18 cellular contexts compared by ENCODE assay signal in genomic region chr15:64803526-64803925, GRCh38. TPM values are rescaled to one million over a fixed set of nuclear protein-coding genes. Genes with fewer than 3 reads are reported as not detected.
DNase-seq lines count a peak whose midpoint lies in the region; ATAC-seq, FAIRE-seq and TF ChIP-seq lines count a peak whose summit lies in the region.
"Had no signal": no experiment of that assay in that cellular context is flagged by ENCODE, and none has a peak within 500 bp of the region (broad histone marks: within the 10 kb centered on the region; RNA-seq: fewer than 3 reads in every experiment).

No MANE protein-coding gene starts in this region.

- no peak overlapping the region for H2AFZ ChIP-seq in H1 (ENCODE audit: low read length)
- H2AFZ ChIP-seq: GM23338 had no signal

- no peak overlapping the region for H4K91ac ChIP-seq in H1 (replicated peaks; ENCODE audit: insufficient read length, low read length)

- POLR2A ChIA-PET in H1 (lab: Charles Lee; ENCODE audit: partially characterized antibody): interaction anchor here (1.0 to 24.9 kb wide), 6 partner anchors 13 to 104 kb away, joined by 3 to 748 read pairs (median 136); partner anchors contain the start of genes PIF1, PLEKHO2 and RBPMS2

- H4K20me1 ChIP-seq in H1 (replicated peaks in 1 of 2; ENCODE audit: control insufficient read depth in 1 of 2, insufficient read depth in 2 of 2, low read length in 2 of 2): no peaks in the 10 kb centered on the region

- no peak overlapping the region for H3K56ac ChIP-seq in H1 (replicated peaks; ENCODE audit: insufficient read length, low read depth, low read length)

- no peaks in the 10 kb centered on the region for H3K9me3 ChIP-seq in left ventricle myocardium inferior (replicated peaks)
- H3K9me3 ChIP-seq in right cardiac atrium (ENCODE audit: control insufficient read depth, low read length): no peaks in the 10 kb centered on the region
- H3K9me3 ChIP-seq in H1 (ENCODE audit: insufficient read depth in 2 of 2, low read depth in 1 of 2, low read length in 1 of 2): peaks cover 5 to 7% of the 10 kb centered on the region in 2 experiments; a peak in 2 of 4 replicates

- no peaks in the 10 kb centered on the region for H3K79me1 ChIP-seq in H1 (ENCODE audit: low read depth, low read length)

- H3K18ac ChIP-seq in H1 (ENCODE audit: extremely low read depth, low read length): no peak overlapping the region

- H3K4me1 ChIP-seq in left ventricle myocardium inferior (peaks cover 34% of the 10 kb centered on the region), right cardiac atrium (ENCODE audit: control insufficient read depth, insufficient read depth, low read length) (no peaks in the 10 kb centered on the region), H1 (replicated peaks in 1 of 4; ENCODE audit: control insufficient read depth in 3 of 4, insufficient read depth in 4 of 4, low read length in 3 of 4) (peaks cover 2 to 23% (median 21%) of the 10 kb centered on the region in 4 experiments), rectal smooth muscle tissue (ENCODE audit: control insufficient read depth, insufficient read depth, low read length) (peaks cover 17% of the 10 kb centered on the region)

- no peak overlapping the region for H3K4me3 ChIP-seq in left ventricle myocardium inferior
- no peak overlapping the region for H3K4me3 ChIP-seq in right cardiac atrium (ENCODE audit: low read length)
- no peak overlapping the region for H3K4me3 ChIP-seq in H1 (ENCODE audit: extremely low read depth in 1 of 4, insufficient read depth in 2 of 4, low read depth in 3 of 4, low read length in 4 of 4)
- no peak overlapping the region for H3K4me3 ChIP-seq in rectal smooth muscle tissue (ENCODE audit: low read length)
- H3K4me3 ChIP-seq: GM12878, GM23338 had no signal

- H3K4me2 ChIP-seq in H1 (ENCODE audit: insufficient read depth in 1 of 2, low read depth in 2 of 2, low read length in 2 of 2): no peak overlapping the region
- H3K4me2 ChIP-seq: GM23338 had no signal

- no peak for DNase-seq in left ventricle myocardium inferior
- DNase-seq in right cardiac atrium: no peak
- DNase-seq in H1 (ENCODE audit: low read depth in 1 of 2, low spot score in 2 of 2): no peak
- DNase-seq in stimulated activated naive CD4-positive, alpha-beta T cell (lab: John Stamatoyannopoulos, UW): no peak
- DNase-seq in pons (ENCODE audit: low spot score): no peak
- DNase-seq: C1 segment of cervical spinal cord; Calu3; CD4-positive, alpha-beta T cell; DMS 273 treated with DMSO at 0.1 percent for 48 hours; DMS79; H9 had no signal

- H4K8ac ChIP-seq in H1 (ENCODE audit: extremely low read depth, insufficient read depth, low read length): no peak overlapping the region

- no peak for FAIRE-seq in H1 (lab: Jason Lieb, UNC)
- FAIRE-seq: A204.1, GM12878, GM18507 had no signal

- peaks cover 14% of the 10 kb centered on the region for H3K27me3 ChIP-seq in left ventricle myocardium inferior (ENCODE audit: low read depth)
- H3K27me3 ChIP-seq in right cardiac atrium (ENCODE audit: control insufficient read depth, insufficient read depth): no peaks in the 10 kb centered on the region
- no peaks in the 10 kb centered on the region for H3K27me3 ChIP-seq in H1 (replicated peaks in 1 of 4; ENCODE audit: control insufficient read depth in 3 of 4, extremely low read depth in 1 of 4, insufficient read depth in 3 of 4, low read length in 3 of 4)
- no peaks in the 10 kb centered on the region for H3K27me3 ChIP-seq in rectal smooth muscle tissue (ENCODE audit: control insufficient read depth, insufficient read depth, low read length)

- TF ChIP-seq POLR2A in H1 (IDR thresholded peaks at IDR 0.05; ENCODE audit: control extremely low read depth in 1 of 2, low read depth in 2 of 2, low read length in 2 of 2): no peak

- H2BK120ac ChIP-seq in H1 (replicated peaks; ENCODE audit: low read depth, low read length): no peak overlapping the region

- no peak overlapping the region for H3K4ac ChIP-seq in H1 (replicated peaks; ENCODE audit: insufficient read length, low read depth, low read length)

- ATAC-seq in right cardiac atrium: no peak
- no peak for ATAC-seq in GM18511 (IDR thresholded peaks at IDR 0.05; ENCODE audit: unreplicated experiment)
- ATAC-seq: GM12878, GM23338 had no signal

- intact Hi-C loops in left ventricle myocardium inferior (cut with micrococcal nuclease) (no loop called here), right cardiac atrium (cut with DNase I) (no loop called here)

- no peak overlapping the region for H3K9ac ChIP-seq in H1 (replicated peaks in 1 of 4; ENCODE audit: extremely low read depth in 1 of 4, low read depth in 3 of 4, low read length in 3 of 4)
- H3K9ac ChIP-seq in rectal smooth muscle tissue (ENCODE audit: low read length): no peak overlapping the region

- no peaks in the 10 kb centered on the region for H3K79me2 ChIP-seq in H1 (ENCODE audit: control insufficient read depth in 1 of 2, insufficient read depth in 2 of 2, low read length in 2 of 2)

- no peaks in the 10 kb centered on the region for H3K23me2 ChIP-seq in H1 (ENCODE audit: low read depth, low read length)

- TF ChIP-seq EP300 in H1 (IDR thresholded peaks at IDR 0.05; ENCODE audit: borderline replicate concordance in 1 of 2, low read depth in 2 of 2, low read length in 2 of 2): no peak

- no peak overlapping the region for H4K5ac ChIP-seq in H1 (ENCODE audit: insufficient read length, low read depth, low read length)

- whole genome bisulfite sequencing in right cardiac atrium: 96% methylated on average over 1 of the region's 1 CpG
- 100% methylated on average over 1 of the region's 1 CpG; no CpG with 5 or more reads in 1 of the 2 experiments for WGBS in H1 (ENCODE audit: extremely low coverage in 1 of 2, insufficient coverage in 1 of 2, insufficient read length in 1 of 2, insufficient replicate concordance in 2 of 2, low coverage in 1 of 2, low lambda C conversion rate in 2 of 2, missing lambda C conversion rate in 1 of 2), 2 experiments

- no peaks in the 10 kb centered on the region for H3K36me3 ChIP-seq in left ventricle myocardium inferior
- no peaks in the 10 kb centered on the region for H3K36me3 ChIP-seq in H1 (ENCODE audit: control insufficient read depth in 2 of 4, insufficient read depth in 4 of 4, low read length in 3 of 4)
- no peaks in the 10 kb centered on the region for H3K36me3 ChIP-seq in rectal smooth muscle tissue (ENCODE audit: control insufficient read depth, insufficient read depth, low read length)

- TF ChIP-seq RAD21 in H1 (IDR thresholded peaks at IDR 0.05 in 1 of 2, conservative IDR thresholded peaks at IDR 0.05 in 1 of 2; ENCODE audit: low read depth in 2 of 2, low read length in 2 of 2): no peak

- no peak overlapping the region for H2AK5ac ChIP-seq in H1 (ENCODE audit: low read depth, low read length)

- H3K14ac ChIP-seq in H1 (ENCODE audit: insufficient read length): no peak overlapping the region

- H2BK5ac ChIP-seq in H1 (ENCODE audit: low read depth, low read length): no peak overlapping the region

- H3K23ac ChIP-seq in H1 (ENCODE audit: insufficient read length): no peak overlapping the region

- H3K27ac ChIP-seq in left ventricle myocardium inferior (replicated peaks) (peak overlapping the region; percentile 39), right cardiac atrium (ENCODE audit: low read length) (no peak overlapping the region), H1 (ENCODE audit: low read depth, low read length) (no peak overlapping the region), rectal smooth muscle tissue (ENCODE audit: low read depth, low read length) (peak overlapping the region; percentile 64)

- no peak overlapping the region for H2BK20ac ChIP-seq in H1 (ENCODE audit: low read length)

- TF ChIP-seq CTCF in left ventricle myocardium inferior (IDR thresholded peaks at IDR 0.05; ENCODE audit: borderline replicate concordance) (no peak), H1 (IDR thresholded peaks at IDR 0.05; ENCODE audit: control extremely low read depth in 1 of 3, insufficient read depth in 1 of 3, low read depth in 1 of 3, low read length in 3 of 3) (no peak)

- CTCF ChIA-PET in H1 (lab: Charles Lee; ENCODE audit: partially characterized antibody): interaction anchor here (0.6 to 25.0 kb wide), 5 partner anchors 7 to 109 kb away, joined by 3 to 883 read pairs (median 9); no protein-coding TSS in a partner anchor

- no peak overlapping the region for H2BK12ac ChIP-seq in H1 (ENCODE audit: low read depth, low read length)

- H2BK15ac ChIP-seq in H1 (ENCODE audit: low read length): no peak overlapping the region

RNA-seq across cellular contexts. Expression of gene PIF1, which starts 21.9 kb away (rescaled TPM):
- 0.41 TPM for total RNA-seq in left ventricle myocardium inferior
- 1 to 10 TPM in 1 of 4 donors, under 1 TPM in 3; 0.25 to 1.1 (median 0.62) TPM for total RNA-seq in right cardiac atrium
- polyA plus RNA-seq in right cardiac atrium: 0.86 TPM
- 136 and 138 TPM in 2 replicates for total RNA-seq in H1 (2021; fragmentation: NEBNext Ultra II Directional; extraction: Animal tissue kit (Norgen Biotek cat#: 25700))
- polyA plus RNA-seq in H1 (2011; rRNA removed): 73.3 and 109 TPM in 2 replicates
- polyA plus RNA-seq in H1 (2011; cell fraction: cytosol; rRNA removed): 187 TPM
- 354 TPM for polyA plus RNA-seq in H1 (2011; cell fraction: nucleus; rRNA removed)
- polyA plus RNA-seq in H1 (2012, experiment 1 of 2): 86.6 to 119 TPM (median 110 TPM) in 4 replicates
- 48.2 TPM for polyA plus RNA-seq in H1 (2012, experiment 2 of 2)
- 97.6 TPM for polyA plus RNA-seq in H1 (2013, experiment 1 of 2)
- 85.4 TPM for polyA plus RNA-seq in H1 (2013, experiment 2 of 2)
- polyA minus RNA-seq in H1 (2011; rRNA and poly(A)+ RNA removed): 36.6 and 38.3 TPM in 2 replicates
- 57.2 TPM for polyA minus RNA-seq in H1 (2011; cell fraction: cytosol; rRNA and poly(A)+ RNA removed)
- 83.5 TPM for polyA minus RNA-seq in H1 (2011; cell fraction: nucleus; rRNA and poly(A)+ RNA removed)

RNA-seq across cellular contexts. Expression of gene RBPMS2, which starts 28.1 kb away (rescaled TPM):
- total RNA-seq in left ventricle myocardium inferior: 276 TPM
- 100 to 1,000 TPM; 380 to 503 (median 388) TPM for total RNA-seq in right cardiac atrium
- polyA plus RNA-seq in right cardiac atrium: 392 TPM
- 238 and 243 TPM in 2 replicates for total RNA-seq in H1 (2021; fragmentation: NEBNext Ultra II Directional; extraction: Animal tissue kit (Norgen Biotek cat#: 25700))
- polyA plus RNA-seq in H1 (2011; rRNA removed): 55.8 and 104 TPM in 2 replicates
- polyA plus RNA-seq in H1 (2011; cell fraction: cytosol; rRNA removed): 31.2 TPM
- polyA plus RNA-seq in H1 (2011; cell fraction: nucleus; rRNA removed): 88.9 TPM
- 145 to 173 TPM (median 167 TPM) in 4 replicates for polyA plus RNA-seq in H1 (2012, experiment 1 of 2)
- 212 TPM for polyA plus RNA-seq in H1 (2012, experiment 2 of 2)
- polyA plus RNA-seq in H1 (2013, experiment 1 of 2): 218 TPM
- 220 TPM for polyA plus RNA-seq in H1 (2013, experiment 2 of 2)
- polyA minus RNA-seq in H1 (2011; rRNA and poly(A)+ RNA removed): 28.4 and 38.8 TPM in 2 replicates
- polyA minus RNA-seq in H1 (2011; cell fraction: cytosol; rRNA and poly(A)+ RNA removed): 90.8 TPM
- 44.7 TPM for polyA minus RNA-seq in H1 (2011; cell fraction: nucleus; rRNA and poly(A)+ RNA removed)
- total RNA-seq: CD4-positive, alpha-beta T cell; HT-29 had no signal

RNA-seq across cellular contexts. Expression of gene PLEKHO2, which starts 38.2 kb away (rescaled TPM):
- total RNA-seq in left ventricle myocardium inferior (8.0 TPM), right cardiac atrium (10 to 100 TPM; 11.6 to 22.3 (median 13.8) TPM)
- polyA plus RNA-seq in right cardiac atrium (11.7 TPM), H1 (2011; rRNA removed) (16.9 and 19.7 TPM in 2 replicates)
- total RNA-seq in H1 (2021; fragmentation: NEBNext Ultra II Directional; extraction: Animal tissue kit (Norgen Biotek cat#: 25700)): 20.1 and 20.3 TPM in 2 replicates
- 16.6 TPM for polyA plus RNA-seq in H1 (2011; cell fraction: cytosol; rRNA removed)
- polyA plus RNA-seq in H1 (2011; cell fraction: nucleus; rRNA removed): 31.1 TPM
- polyA plus RNA-seq in H1 (2012, experiment 1 of 2): 18.9 to 22.4 TPM (median 21.2 TPM) in 4 replicates
- 20.6 TPM for polyA plus RNA-seq in H1 (2012, experiment 2 of 2)
- polyA plus RNA-seq in H1 (2013, experiment 1 of 2): 12.5 TPM
- 12.7 TPM for polyA plus RNA-seq in H1 (2013, experiment 2 of 2)
- polyA minus RNA-seq in H1 (2011; rRNA and poly(A)+ RNA removed): 13.3 and 19.6 TPM in 2 replicates
- polyA minus RNA-seq in H1 (2011; cell fraction: cytosol; rRNA and poly(A)+ RNA removed): 14.6 TPM
- polyA minus RNA-seq in H1 (2011; cell fraction: nucleus; rRNA and poly(A)+ RNA removed): 11.1 TPM

Comparison
In these comparisons a context has a peak if more than half of its experiments do, and no peak if none do; other contexts are left out.
1. H3K27ac ChIP-seq: peak in left ventricle myocardium inferior (single experiment) and rectal smooth muscle tissue (single experiment); none in right cardiac atrium (single experiment) and H1 (single experiment).
2. RNA of gene PIF1, which starts 21.9 kb away (total RNA-seq): 136 to 138 TPM in H1; 0.25 to 1.1 TPM in right cardiac atrium and 0.41 TPM in left ventricle myocardium inferior (single experiment); every median in the first group is over 10 times any median in the second.